Comparison of ENCODE assay signal across 8 cellular contexts in genomic region chr17:50604470-50604869, GRCh38. TPM values are rescaled to one million over a fixed set of nuclear protein-coding genes. Genes with fewer than 3 reads are reported as not detected.
DNase-seq lines count a peak whose midpoint lies in the region; ATAC-seq, FAIRE-seq and TF ChIP-seq lines count a peak whose summit lies in the region.
"Had no signal": no experiment of that assay in that cellular context is flagged by ENCODE, and none has a peak within 500 bp of the region (broad histone marks: within the 10 kb centered on the region; RNA-seq: fewer than 3 reads in every experiment).

No MANE protein-coding gene starts in this region.

- H4K20me1 ChIP-seq in K562 (replicated peaks; ENCODE audit: control insufficient read depth, insufficient read depth, low read length) = 0 out of 2 replicates have a peak, but pooled peaks cover 5% of the 10 kb centered on the region

- POLR2A ChIA-PET in K562 (lab: Yijun Ruan, JAX) = interaction anchor here (1.0 to 1.6 kb wide), 2 partner anchors 13 to 52 kb away, joined by 4 to 7 read pairs; no protein-coding TSS in a partner anchor
- POLR2A ChIA-PET in activated CD4-positive, alpha-beta T cell treated with anti-CD3 and anti-CD28 coated beads, Interleukin-2, amount 10 ng/mL, durations not matched to agents 7 days and 5 days (lab: Charles Lee) = no interaction called here

- no peak overlapping the region for H3K27ac ChIP-seq in K562 (ENCODE audit: extremely low read depth, low read depth, low read length)
- H3K27ac ChIP-seq in upper lobe of right lung = no peak overlapping the region

- H3K9me1 ChIP-seq in K562 (ENCODE audit: control insufficient read depth, insufficient read depth, low read length) = no peaks in the 10 kb centered on the region

- H3K9me3 Mint-ChIP-seq in effector memory CD8-positive, alpha-beta T cell = no peaks in the 10 kb centered on the region
- H3K9me3 Mint-ChIP-seq in activated CD4-positive, alpha-beta T cell treated with anti-CD3 and anti-CD28 coated beads, Interleukin-2, amount 10 ng/mL, durations not matched to agents 7 days and 5 days = no peaks in the 10 kb centered on the region

- peaks cover 2% of the 10 kb centered on the region for H3K36me3 Mint-ChIP-seq in effector memory CD8-positive, alpha-beta T cell (ENCODE audit: insufficient read depth)
- no peaks in the 10 kb centered on the region for H3K36me3 Mint-ChIP-seq in activated CD4-positive, alpha-beta T cell treated with anti-CD3 and anti-CD28 coated beads, Interleukin-2, amount 10 ng/mL, durations not matched to agents 7 days and 5 days (ENCODE audit: low read depth)

- in situ Hi-C loops in K562 (cut with MboI) = no loop called here

- H3K4me3 ChIP-seq in K562 = no peak overlapping the region
- no peak overlapping the region for H3K4me3 ChIP-seq in upper lobe of right lung

- intact Hi-C loops in K562 (cut with micrococcal nuclease) = no loop called here
- intact Hi-C loops in left colon (cut with DNase I, micrococcal nuclease) = no loop called here
- intact Hi-C loops in upper lobe of right lung (cut with DNase I) = no loop called here

- H3K4me3 Mint-ChIP-seq in effector memory CD8-positive, alpha-beta T cell = no peak overlapping the region
- no peak overlapping the region for H3K4me3 Mint-ChIP-seq in activated CD4-positive, alpha-beta T cell treated with anti-CD3 and anti-CD28 coated beads, Interleukin-2, amount 10 ng/mL, durations not matched to agents 7 days and 5 days

- TF ChIP-seq RAD21 in K562 (CRISPR knock-in tag; conservative IDR thresholded peaks at IDR 0.05 in 1 of 2, IDR thresholded peaks at IDR 0.05 in 1 of 2) = no peak

- no peaks in the 10 kb centered on the region for H3K4me1 Mint-ChIP-seq in effector memory CD8-positive, alpha-beta T cell (ENCODE audit: low read depth in 2 of 2)
- no peaks in the 10 kb centered on the region for H3K4me1 Mint-ChIP-seq in activated CD4-positive, alpha-beta T cell treated with anti-CD3 and anti-CD28 coated beads, Interleukin-2, amount 10 ng/mL, durations not matched to agents 7 days and 5 days

- peaks cover 4 to 21% of the 10 kb centered on the region in 2 experiments; a peak in 3 of 5 replicates for H3K4me1 ChIP-seq in K562 (replicated peaks in 1 of 2; ENCODE audit: control insufficient read depth in 2 of 2, insufficient read depth in 2 of 2, low read length in 2 of 2)
- peaks cover 14% of the 10 kb centered on the region for H3K4me1 ChIP-seq in upper lobe of right lung
- H3K4me1 ChIP-seq: breast epithelium had no signal

- TF ChIP-seq EP300 in K562 (IDR thresholded peaks at IDR 0.05; ENCODE audit: low read length) = no peak

- DNase-seq in NCI-H1105 (lab: John Stamatoyannopoulos, UW) (peak; percentile 89), K562 (ENCODE audit: extremely low read depth in 1 of 4, low spot score in 3 of 4) (no peak), left colon (peak; percentile 24 to 34), upper lobe of right lung (no peak)
- DNase-seq in effector memory CD8-positive, alpha-beta T cell = no peak
- no peak for DNase-seq in activated CD4-positive, alpha-beta T cell treated with anti-CD3 and anti-CD28 coated beads, Interleukin-2, amount 10 ng/mL, durations not matched to agents 7 days and 5 days

- H3K36me3 ChIP-seq in K562 (ENCODE audit: control insufficient read depth, insufficient read depth, low read length) (no peaks in the 10 kb centered on the region), upper lobe of right lung (no peaks in the 10 kb centered on the region)
- H3K36me3 ChIP-seq: breast epithelium had no signal

- peaks cover 44 to 99% of the 10 kb centered on the region in 2 donors for H3K27me3 Mint-ChIP-seq in effector memory CD8-positive, alpha-beta T cell
- H3K27me3 Mint-ChIP-seq in activated CD4-positive, alpha-beta T cell treated with anti-CD3 and anti-CD28 coated beads, Interleukin-2, amount 10 ng/mL, durations not matched to agents 7 days and 5 days = peaks cover 11% of the 10 kb centered on the region

- no peak for TF ChIP-seq POLR2A in K562 (conservative IDR thresholded peaks at IDR 0.05)
- no peak for TF ChIP-seq POLR2A in GM18505 (IDR thresholded peaks at IDR 0.05; ENCODE audit: borderline replicate concordance, extremely low read depth, insufficient read depth, insufficient read length)

- peak; percentile 37 for ATAC-seq in K562
- ATAC-seq in left colon = no peak
- ATAC-seq in upper lobe of right lung = peak; percentile 50
- no peak for ATAC-seq in effector memory CD8-positive, alpha-beta T cell (replicated peaks)
- no peak for ATAC-seq in GM18505 (IDR thresholded peaks at IDR 0.05; ENCODE audit: unreplicated experiment)

- no peak overlapping the region for H2AFZ ChIP-seq in K562 (ENCODE audit: low read depth, low read length)

- CTCF ChIA-PET in K562 (lab: Yijun Ruan, JAX; ENCODE audit: low intra/inter-chr PET ratio) = interaction anchor here (0.5 kb wide), 1 partner anchor 15 kb away, joined by 4 read pairs; no protein-coding TSS in a partner anchor
- CTCF ChIA-PET in activated CD4-positive, alpha-beta T cell treated with anti-CD3 and anti-CD28 coated beads, Interleukin-2, amount 10 ng/mL, durations not matched to agents 7 days and 5 days (lab: Charles Lee) = no interaction called here

- H3K79me2 ChIP-seq in K562 (ENCODE audit: control insufficient read depth, insufficient read depth, low read length) = no peaks in the 10 kb centered on the region

- no peaks in the 10 kb centered on the region for H3K9me3 ChIP-seq in K562 (replicated peaks; ENCODE audit: control insufficient read depth, insufficient read depth, low read depth, low read length)
- no peaks in the 10 kb centered on the region for H3K9me3 ChIP-seq in upper lobe of right lung
- H3K9me3 ChIP-seq: breast epithelium had no signal

- 8% methylated on average over 9 of the region's 15 CpGs for WGBS in K562 (ENCODE audit: insufficient coverage, low coverage, missing lambda C conversion rate)

- no peak for FAIRE-seq in K562 (lab: Jason Lieb, UNC)

- H3K27me3 ChIP-seq in K562 (ENCODE audit: control insufficient read depth in 2 of 2, insufficient read depth in 2 of 2, low read length in 2 of 2) (peaks cover 45 to 96% of the 10 kb centered on the region in 2 experiments), upper lobe of right lung (peaks cover 7% of the 10 kb centered on the region)
- H3K27me3 ChIP-seq: breast epithelium had no signal

- no peak overlapping the region for H3K27ac Mint-ChIP-seq in effector memory CD8-positive, alpha-beta T cell
- no peak overlapping the region for H3K27ac Mint-ChIP-seq in activated CD4-positive, alpha-beta T cell treated with anti-CD3 and anti-CD28 coated beads, Interleukin-2, amount 10 ng/mL, durations not matched to agents 7 days and 5 days

- BruUV-seq in K562 (replicated peaks; lab: Mats Ljungman, UMichigan) = no TSS peak

- TF ChIP-seq CTCF in K562 (IDR thresholded peaks at IDR 0.05 in 2 of 3, conservative IDR thresholded peaks at IDR 0.05 in 1 of 3; ENCODE audit: insufficient read depth in 2 of 3, low read depth in 1 of 3, low read length in 3 of 3) (no peak), upper lobe of right lung (IDR thresholded peaks at IDR 0.05) (no peak)

- peak overlapping the region in 1 of 2 experiments; percentile 52; a peak in 2 of 4 replicates for H3K9ac ChIP-seq in K562 (ENCODE audit: insufficient read depth in 1 of 2, low read depth in 2 of 2, low read length in 2 of 2)

- H3K4me2 ChIP-seq in K562 (ENCODE audit: insufficient read depth, low read length) = no peak overlapping the region

RNA-seq across cellular contexts. Expression of gene ABCC3, which starts 30.2 kb away (rescaled TPM):
- 2.3 and 7.3 TPM in 2 replicates for total RNA-seq in K562 (2011; cell fraction: chromatin; rRNA removed; ENCODE audit: low replicate concordance)
- 3.3 and 3.7 TPM in 2 replicates for total RNA-seq in K562 (2011; cell fraction: nucleolus; rRNA removed)
- 2.0 and 2.1 TPM in 2 replicates for total RNA-seq in K562 (2011; cell fraction: nucleoplasm; rRNA removed)
- not detected in 2 replicates for total RNA-seq in K562 (2014; rRNA removed)
- total RNA-seq in K562 (2014; rRNA removed; fragmentation: Illumina TruSeq; extraction: Trizol) = not detected in 2 replicates
- total RNA-seq in K562 (2015; rRNA removed; fragmentation: Illumina TruSeq; extraction: Trizol) = not detected in 2 replicates
- 0.34 and 1.6 TPM in 2 replicates for total RNA-seq in K562 (2021)
- 0.78 and 0.93 TPM in 2 replicates for polyA plus RNA-seq in K562 (2011; rRNA removed)
- polyA plus RNA-seq in K562 (2011; cell fraction: cytosol; rRNA removed) = 0.27 and 0.51 TPM in 2 replicates
- polyA plus RNA-seq in K562 (2011; cell fraction: nucleus; rRNA removed) = 2.6 and 6.0 TPM in 2 replicates
- polyA plus RNA-seq in K562 (2012) = 0.31 and 0.44 TPM in 2 replicates
- polyA plus RNA-seq in K562 (2014; fragmentation: Illumina TruSeq; extraction: Trizol) = not detected in 2 replicates
- polyA plus RNA-seq in K562 (2014; fragmentation: Nextera tagmentation; extraction: Ambion mirVana) = under 1 TPM in 1 of 2 experiments, not detected in 1; 0.03 TPM
- polyA plus RNA-seq in K562 (2014; rRNA removed) = 0.07 TPM in 1 of 2 replicates, not detected in the other
- polyA minus RNA-seq in K562 (2011; rRNA and poly(A)+ RNA removed) = 0.35 and 0.45 TPM in 2 replicates
- 1.4 and 2.1 TPM in 2 replicates for polyA minus RNA-seq in K562 (2011; cell fraction: cytosol; rRNA and poly(A)+ RNA removed)
- 1.4 and 2.3 TPM in 2 replicates for polyA minus RNA-seq in K562 (2011; cell fraction: nucleus; rRNA and poly(A)+ RNA removed)
- total RNA-seq in left colon = 100 to 1,000 TPM; 251 to 373 TPM
- total RNA-seq in upper lobe of right lung = 65.4 TPM
- not detected for total RNA-seq in activated CD4-positive, alpha-beta T cell treated with anti-CD3 and anti-CD28 coated beads, Interleukin-2, amount 10 ng/mL, durations not matched to agents 7 days and 5 days

RNA-seq across cellular contexts. Expression of gene CACNA1G, which starts 44.0 kb away (rescaled TPM):
- 0.23 TPM in 2 replicates for total RNA-seq in K562 (2011; cell fraction: chromatin; rRNA removed; ENCODE audit: low replicate concordance)
- total RNA-seq in K562 (2011; cell fraction: nucleolus; rRNA removed) = not detected in 2 replicates
- total RNA-seq in K562 (2011; cell fraction: nucleoplasm; rRNA removed) = not detected in 2 replicates
- total RNA-seq in K562 (2014; rRNA removed) (not detected in 2 replicates), K562 (2014; rRNA removed; fragmentation: Illumina TruSeq; extraction: Trizol) (not detected in 2 replicates), K562 (2015; rRNA removed; fragmentation: Illumina TruSeq; extraction: Trizol) (not detected in 2 replicates), K562 (2021) (not detected in 2 replicates), left colon (under 1 TPM; 0.03 to 0.06 TPM), upper lobe of right lung (not detected)
- polyA plus RNA-seq in K562 (2011; rRNA removed) (0.01 TPM in 1 of 2 replicates, not detected in the other), K562 (2014; fragmentation: Illumina TruSeq; extraction: Trizol) (not detected in 2 replicates), K562 (2014; fragmentation: Nextera tagmentation; extraction: Ambion mirVana) (not detected), K562 (2014; rRNA removed) (not detected in 2 replicates)
- polyA plus RNA-seq in K562 (2011; cell fraction: cytosol; rRNA removed) = 0.07 TPM in 1 of 2 replicates, not detected in the other
- polyA plus RNA-seq in K562 (2011; cell fraction: nucleus; rRNA removed) = 0.07 TPM in 2 replicates
- polyA plus RNA-seq in K562 (2012) = 0.06 TPM in 1 of 2 replicates, not detected in the other
- not detected in 2 replicates for polyA minus RNA-seq in K562 (2011; rRNA and poly(A)+ RNA removed)
- not detected in 2 replicates for polyA minus RNA-seq in K562 (2011; cell fraction: cytosol; rRNA and poly(A)+ RNA removed)
- not detected in 2 replicates for polyA minus RNA-seq in K562 (2011; cell fraction: nucleus; rRNA and poly(A)+ RNA removed)
- not detected for total RNA-seq in activated CD4-positive, alpha-beta T cell treated with anti-CD3 and anti-CD28 coated beads, Interleukin-2, amount 10 ng/mL, durations not matched to agents 7 days and 5 days

RNA-seq across cellular contexts. Expression of gene SPATA20, which starts 57.5 kb away (rescaled TPM):
- total RNA-seq in K562 (2011; cell fraction: chromatin; rRNA removed; ENCODE audit: low replicate concordance) = 6.5 and 16.4 TPM in 2 replicates
- total RNA-seq in K562 (2011; cell fraction: nucleolus; rRNA removed) = 10.9 and 11.0 TPM in 2 replicates
- 5.4 and 7.9 TPM in 2 replicates for total RNA-seq in K562 (2011; cell fraction: nucleoplasm; rRNA removed)
- total RNA-seq in K562 (2014; rRNA removed) (1.0 and 2.6 TPM in 2 replicates), K562 (2014; rRNA removed; fragmentation: Illumina TruSeq; extraction: Trizol) (0.67 and 0.80 TPM in 2 replicates), K562 (2015; rRNA removed; fragmentation: Illumina TruSeq; extraction: Trizol) (1.8 and 2.1 TPM in 2 replicates), K562 (2021) (2.5 and 3.2 TPM in 2 replicates), left colon (10 to 100 TPM; 61.1 to 66.7 TPM), upper lobe of right lung (31.6 TPM)
- polyA plus RNA-seq in K562 (2011; rRNA removed) (1.5 and 5.8 TPM in 2 replicates), K562 (2014; fragmentation: Illumina TruSeq; extraction: Trizol) (1.3 and 2.1 TPM in 2 replicates), K562 (2014; fragmentation: Nextera tagmentation; extraction: Ambion mirVana) (under 1 TPM; 0.08 to 0.13 TPM), K562 (2014; rRNA removed) (3.7 and 4.0 TPM in 2 replicates)
- 1.6 and 2.9 TPM in 2 replicates for polyA plus RNA-seq in K562 (2011; cell fraction: cytosol; rRNA removed)
- 33.3 and 59.9 TPM in 2 replicates for polyA plus RNA-seq in K562 (2011; cell fraction: nucleus; rRNA removed)
- 2.7 and 9.9 TPM in 2 replicates for polyA plus RNA-seq in K562 (2012)
- 1.6 and 1.8 TPM in 2 replicates for polyA minus RNA-seq in K562 (2011; rRNA and poly(A)+ RNA removed)
- 0.48 and 5.2 TPM in 2 replicates for polyA minus RNA-seq in K562 (2011; cell fraction: cytosol; rRNA and poly(A)+ RNA removed)
- 7.9 and 20.1 TPM in 2 replicates for polyA minus RNA-seq in K562 (2011; cell fraction: nucleus; rRNA and poly(A)+ RNA removed)
- 1 to 10 TPM; 3.9 to 6.2 TPM for total RNA-seq in activated CD4-positive, alpha-beta T cell treated with anti-CD3 and anti-CD28 coated beads, Interleukin-2, amount 10 ng/mL, durations not matched to agents 7 days and 5 days

Comparison
In these comparisons a context has a peak if more than half of its experiments do, and no peak if none do; other contexts are left out.
1. DNase-seq: peak in NCI-H1105 (single experiment) and left colon (2 of 2); none in K562 (0 of 4), upper lobe of right lung (single experiment), effector memory CD8-positive, alpha-beta T cell (0 of 3) and activated CD4-positive, alpha-beta T cell treated with anti-CD3 and anti-CD28 coated beads, Interleukin-2, amount 10 ng/mL, durations not matched to agents 7 days and 5 days (single experiment).
2. ATAC-seq: peak in K562 (single experiment) and upper lobe of right lung (single experiment); none in left colon (single experiment), effector memory CD8-positive, alpha-beta T cell (single experiment) and GM18505 (single experiment).